ENCODE assay signal across 8 cellular contexts in genomic region chr14:41604793-41605534, GRCh38. TPM values are rescaled to one million over a fixed set of nuclear protein-coding genes. Genes with fewer than 3 reads are reported as not detected.
DNase-seq lines count a peak whose midpoint lies in the region; ATAC-seq and TF ChIP-seq lines count a peak whose summit lies in the region.

No MANE protein-coding gene starts in this region.

- peaks cover 42% of the 10 kb centered on the region for H3K4me1 Mint-ChIP-seq in neural progenitor cell
- H3K4me1 Mint-ChIP-seq in effector memory CD8-positive, alpha-beta T cell (ENCODE audit: low read depth in 2 of 2) = peaks cover 7 to 12% of the 10 kb centered on the region in 2 donors

- H3K4me1 ChIP-seq in neural progenitor cell = peaks cover 15% of the 10 kb centered on the region

- peaks cover 39% of the 10 kb centered on the region for H3K27me3 Mint-ChIP-seq in neural progenitor cell (ENCODE audit: insufficient read depth, low read depth)
- peaks cover 43 to 49% of the 10 kb centered on the region in 2 donors for H3K27me3 Mint-ChIP-seq in effector memory CD8-positive, alpha-beta T cell

- H3F3A ChIP-seq in neural progenitor cell (ENCODE audit: low read depth) = peaks cover 16% of the 10 kb centered on the region

- no peaks in the 10 kb centered on the region for H3K36me3 ChIP-seq in neural progenitor cell

- no peaks in the 10 kb centered on the region for H3K9me3 ChIP-seq in neural progenitor cell (ENCODE audit: low read depth)

- peak overlapping the region; percentile 96 for H2AFZ ChIP-seq in neural progenitor cell (replicated peaks)

- H3K27ac ChIP-seq in neural progenitor cell = no peak overlapping the region

- no peaks in the 10 kb centered on the region for H3K9me3 Mint-ChIP-seq in neural progenitor cell
- H3K9me3 Mint-ChIP-seq in effector memory CD8-positive, alpha-beta T cell = peaks cover 0 to 1% of the 10 kb centered on the region in 2 donors

- H3K27me3 ChIP-seq in neural progenitor cell = peaks cover 79% of the 10 kb centered on the region

- ATAC-seq in effector memory CD8-positive, alpha-beta T cell (replicated peaks) = no peak
- ATAC-seq in HG03354 (IDR thresholded peaks at IDR 0.05; ENCODE audit: poor library complexity, severe bottlenecking, unreplicated experiment) = no peak

- no peak overlapping the region for H3K27ac Mint-ChIP-seq in neural progenitor cell
- no peak overlapping the region for H3K27ac Mint-ChIP-seq in effector memory CD8-positive, alpha-beta T cell

- H3K79me2 ChIP-seq in neural progenitor cell (ENCODE audit: low read depth) = no peaks in the 10 kb centered on the region

- peaks cover 17% of the 10 kb centered on the region for H4K20me1 ChIP-seq in neural progenitor cell (ENCODE audit: low read depth)

- peak; percentile 52 for DNase-seq in ELR (ENCODE audit: low read depth)
- DNase-seq in NCI-H748 (lab: John Stamatoyannopoulos, UW; ENCODE audit: unreplicated experiment) = peak; percentile 82
- DNase-seq in fibroblast of peridontal ligament (ENCODE audit: extremely low read depth) = peak; percentile 77
- DNase-seq in neural progenitor cell (ENCODE audit: low spot score) = peak; percentile 93
- DNase-seq in effector memory CD8-positive, alpha-beta T cell = no peak
- DNase-seq in hepatic stellate cell (ENCODE audit: low spot score) = no peak
- DNase-seq in activated naive CD4-positive, alpha-beta T cell treated with Interleukin-2 at 50 U/mL for 16 hours = no peak

- TF ChIP-seq CTCF in neural progenitor cell (IDR thresholded peaks at IDR 0.05) = no peak

- H3K4me3 Mint-ChIP-seq in neural progenitor cell = peak overlapping the region; percentile 85
- peak overlapping the region in 1 of 2 donors; percentile 59 for H3K4me3 Mint-ChIP-seq in effector memory CD8-positive, alpha-beta T cell

- peak overlapping the region; percentile 71 for H3K4me3 ChIP-seq in neural progenitor cell

- H3K4me2 ChIP-seq in neural progenitor cell = peak overlapping the region; percentile 89

- H3K36me3 Mint-ChIP-seq in neural progenitor cell = no peaks in the 10 kb centered on the region
- H3K36me3 Mint-ChIP-seq in effector memory CD8-positive, alpha-beta T cell (ENCODE audit: insufficient read depth) = no peaks in the 10 kb centered on the region

- H3K9ac ChIP-seq in neural progenitor cell = no peak overlapping the region

RNA-seq across cellular contexts. Expression of gene LRFN5, which starts 1.7 kb away (rescaled TPM):
- total RNA-seq in neural progenitor cell (ENCODE audit: low replicate concordance) = 0.12 and 0.49 TPM in 2 replicates

Comparison
In these comparisons a context has a peak if more than half of its experiments do, and no peak if none do; other contexts are left out.
1. DNase-seq: peak in ELR (single experiment), NCI-H748 (single experiment), fibroblast of peridontal ligament (single experiment) and neural progenitor cell (single experiment); none in effector memory CD8-positive, alpha-beta T cell (0 of 3), hepatic stellate cell (single experiment) and activated naive CD4-positive, alpha-beta T cell treated with Interleukin-2 at 50 U/mL for 16 hours (single experiment).